In genomic region chr17:14926526-14927122, GRCh38 we compare ENCODE assay signal across 8 cellular contexts.
A peak's percentile ranks its signal among the peaks of the same experiment; 100 is the strongest.
DNase-seq lines count a peak whose midpoint lies in the region; ATAC-seq and TF ChIP-seq lines count a peak whose summit lies in the region.

No MANE protein-coding gene starts in this region.

- intact Hi-C loops in heart right ventricle (cut with DNase I) (loop anchor here (5.0 to 10.0 kb wide), 10 partner anchors 218 to 1892 kb away; no protein-coding TSS in a partner anchor), Right ventricle myocardium superior (cut with DNase I) (loop anchor here (10.0 kb wide), 2 partner anchors 1342 to 1592 kb away; no protein-coding TSS in a partner anchor)

- ATAC-seq in heart right ventricle: no peak
- no peak for ATAC-seq in Right ventricle myocardium superior (ENCODE audit: poor library complexity)
- ATAC-seq in GM18511 (IDR thresholded peaks at IDR 0.05; ENCODE audit: unreplicated experiment): no peak

- no peak overlapping the region for H3K4me3 ChIP-seq in heart right ventricle

- DNase-seq in heart right ventricle: peak in 1 of 2 donors; percentile 52
- no peak for DNase-seq in Right ventricle myocardium superior
- DNase-seq in NCI-H345 treated with DMSO at 0.1 percent for 48 hours (lab: John Stamatoyannopoulos, UW; ENCODE audit: unreplicated experiment): peak; percentile 0
- peak; percentile 41 for DNase-seq in activated CD4-positive, alpha-beta T cell treated with anti-CD3 and anti-CD28 coated beads, Interleukin-2, amount 50 U/mL, for 1 hour
- peak; percentile 66 for DNase-seq in ecto neural progenitor cell (ENCODE audit: low spot score)
- DNase-seq in midbrain (lab: John Stamatoyannopoulos, UW): peak; percentile 64
- peak; percentile 15 for DNase-seq in stimulated activated CD8-positive, alpha-beta memory T cell treated with anti-CD3 and anti-CD28 coated beads, Interleukin-7, amount 100 ng/mL, for 24 hours (ENCODE audit: low read depth)

- 13% methylated on average over 7 of the region's 7 CpGs for WGBS in heart right ventricle, 2 donors

- peak; percentile 57 to 84 (median 81) for TF ChIP-seq CTCF in heart right ventricle (IDR thresholded peaks at IDR 0.05)

- H3K27me3 ChIP-seq in heart right ventricle: peaks cover 0 to 12% (median 0%) of the 10 kb centered on the region in 7 donors

- no peaks in the 10 kb centered on the region for H3K36me3 ChIP-seq in heart right ventricle

- peaks cover 0 to 11% (median 0%) of the 10 kb centered on the region in 11 donors for H3K9me3 ChIP-seq in heart right ventricle

- no peaks in the 10 kb centered on the region for H3K4me1 ChIP-seq in heart right ventricle

- H3K27ac ChIP-seq in heart right ventricle: no peak overlapping the region
